In genomic region chr22:37636949-37637273, GRCh38 we compare ENCODE assay signal across 1 cellular context.
TF ChIP-seq lines count a peak whose summit lies in the region.

No MANE protein-coding gene starts in this region.

TF ChIP-seq in HEK293, 187 proteins besides CTCF, POLR2A, EP300 and RAD21 (continued from another document):
- TF ChIP-seq PRDM10 (tag by site-specific recombination; IDR thresholded peaks at IDR 0.05), result peak; percentile 75
- no peak for TF ChIP-seq ZNF24 (tag by site-specific recombination; IDR thresholded peaks at IDR 0.05)
- no peak for TF ChIP-seq HOXA7 (CRISPR knock-in tag; IDR thresholded peaks at IDR 0.05; ENCODE audit: borderline replicate concordance)
- no peak for TF ChIP-seq ZNF843 (tag by site-specific recombination; IDR thresholded peaks at IDR 0.05)
- 0 out of 2 replicates have a peak, but pooled peaks have one; percentile 9 for TF ChIP-seq ZBTB17 (tag by site-specific recombination; IDR thresholded peaks at IDR 0.05)
